24 cellular contexts compared by ENCODE assay signal in the genomic region with DNA sequence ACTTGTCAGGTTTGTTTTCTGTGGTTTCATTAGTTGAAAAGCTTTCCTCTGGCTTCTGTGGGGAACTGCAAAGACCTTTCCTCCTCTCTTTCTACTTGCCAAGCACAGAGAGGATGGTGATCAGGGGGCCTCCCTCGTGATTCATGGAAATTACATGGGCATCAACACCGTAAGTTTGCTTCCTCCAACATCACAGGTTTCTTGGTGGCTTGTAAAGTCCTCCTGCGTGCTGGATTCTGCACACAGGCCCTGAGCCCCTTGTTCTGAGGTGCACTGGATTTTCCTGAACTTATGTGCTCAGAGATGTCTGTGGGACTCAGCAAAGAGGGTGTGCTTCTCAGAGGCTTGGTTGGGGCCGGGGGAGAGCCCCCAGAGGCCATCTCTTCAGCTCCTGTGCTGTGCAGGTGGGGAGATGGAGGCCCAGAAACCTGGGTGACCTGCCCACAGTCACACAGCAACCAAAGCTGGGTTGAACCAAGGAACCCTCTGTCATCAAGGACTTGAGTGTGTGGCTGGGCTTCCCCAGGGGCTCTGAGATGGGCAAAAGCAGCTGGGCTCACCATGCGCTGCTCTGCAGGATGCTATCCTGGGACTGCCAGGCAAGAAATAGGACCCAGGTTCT. TPM values are rescaled to one million over a fixed set of nuclear protein-coding genes. Genes with fewer than 3 reads are reported as not detected.
A peak's percentile ranks its signal among the peaks of the same experiment; 100 is the strongest.
DNase-seq lines count a peak whose midpoint lies in the region; ATAC-seq and TF ChIP-seq lines count a peak whose summit lies in the region.
"Had no signal": no experiment of that assay in that cellular context is flagged by ENCODE, and none has a peak within 500 bp of the region (broad histone marks: within the 10 kb centered on the region; RNA-seq: fewer than 3 reads in every experiment).

No MANE protein-coding gene starts in this region.

- H3K27ac Mint-ChIP-seq in activated naive CD4-positive, alpha-beta T cell treated with anti-CD3 and anti-CD28 coated beads, Interleukin-2, amount 50 U/mL, for 72 hours, result no peak overlapping the region
- H3K27ac Mint-ChIP-seq in activated CD8-positive, alpha-beta T cell treated with anti-CD3 and anti-CD28 coated beads, Interleukin-2, amount 10 ng/mL, durations not matched to agents 7 days and 5 days, result peak overlapping the region; percentile 71
- H3K27ac Mint-ChIP-seq in naive thymus-derived CD4-positive, alpha-beta T cell, result peak overlapping the region in 8 of 9 donors; percentile 15 to 79 (median 57)
- H3K27ac Mint-ChIP-seq: immature natural killer cell had no signal

- H3K9me3 ChIP-seq in naive thymus-derived CD4-positive, alpha-beta T cell (ENCODE audit: control insufficient read depth in 2 of 3, low read length in 3 of 3), result no peaks in the 10 kb centered on the region
- no peaks in the 10 kb centered on the region for H3K9me3 ChIP-seq in stomach smooth muscle (ENCODE audit: control insufficient read depth in 2 of 2, low read length in 2 of 2)
- H3K9me3 ChIP-seq in osteoblast (ENCODE audit: low read depth, low read length), result no peaks in the 10 kb centered on the region
- H3K9me3 ChIP-seq: left lung, SJCRH30 had no signal

- H3K4me1 ChIP-seq in naive thymus-derived CD4-positive, alpha-beta T cell (ENCODE audit: control insufficient read depth in 2 of 2, insufficient read depth in 2 of 2, low read length in 2 of 2), result peaks cover 0 to 13% of the 10 kb centered on the region in 2 donors
- peaks cover 5% of the 10 kb centered on the region for H3K4me1 ChIP-seq in stomach smooth muscle (ENCODE audit: control insufficient read depth, insufficient read depth, low read length)
- no peaks in the 10 kb centered on the region for H3K4me1 ChIP-seq in osteoblast (ENCODE audit: insufficient read depth, low read length)
- H3K4me1 ChIP-seq: SJCRH30 had no signal

- no peak overlapping the region for H3K4me2 ChIP-seq in osteoblast (ENCODE audit: insufficient read depth, low read length)
- H3K4me2 ChIP-seq: hepatocyte had no signal

- H3K27me3 Mint-ChIP-seq in activated CD8-positive, alpha-beta T cell treated with anti-CD3 and anti-CD28 coated beads, Interleukin-2, amount 10 ng/mL, durations not matched to agents 7 days and 5 days (ENCODE audit: low read depth), result no peaks in the 10 kb centered on the region
- no peaks in the 10 kb centered on the region for H3K27me3 Mint-ChIP-seq in naive thymus-derived CD4-positive, alpha-beta T cell

- no peak overlapping the region for H3K4me3 ChIP-seq in naive thymus-derived CD4-positive, alpha-beta T cell (ENCODE audit: low read length)
- H3K4me3 ChIP-seq in stomach smooth muscle (ENCODE audit: low read length in 2 of 2) (no peak overlapping the region), osteoblast (ENCODE audit: insufficient read depth, low read length) (no peak overlapping the region)
- H3K4me3 ChIP-seq: GM23248, hepatocyte, left lung, SJCRH30 had no signal

- no peak overlapping the region for H2AFZ ChIP-seq in osteoblast (ENCODE audit: low read length)
- H2AFZ ChIP-seq: GM23248, hepatocyte had no signal

- H3K27ac ChIP-seq in naive thymus-derived CD4-positive, alpha-beta T cell (ENCODE audit: low read depth, low read length), result no peak overlapping the region
- H3K27ac ChIP-seq in stomach smooth muscle (ENCODE audit: low read length) (peak overlapping the region; percentile 11), osteoblast (ENCODE audit: low read depth, low read length) (no peak overlapping the region)
- H3K27ac ChIP-seq: C4-2B, epithelial cell of prostate, GM23248, hepatocyte, SJCRH30 had no signal

- H3K79me2 ChIP-seq in osteoblast (ENCODE audit: insufficient read depth, low read length), result no peaks in the 10 kb centered on the region
- H3K79me2 ChIP-seq: hepatocyte had no signal

- H3K27me3 ChIP-seq in naive thymus-derived CD4-positive, alpha-beta T cell (ENCODE audit: control insufficient read depth in 2 of 2, insufficient read depth in 2 of 2, low read length in 2 of 2), result no peaks in the 10 kb centered on the region
- H3K27me3 ChIP-seq in stomach smooth muscle (ENCODE audit: control insufficient read depth in 1 of 2, insufficient read depth in 2 of 2, low read length in 2 of 2) (no peaks in the 10 kb centered on the region), osteoblast (ENCODE audit: insufficient read depth, low read length) (peaks cover 2% of the 10 kb centered on the region)
- H3K27me3 ChIP-seq: hepatocyte, left lung, SJCRH30 had no signal

- H4K20me1 ChIP-seq in osteoblast (ENCODE audit: insufficient read depth, low read length), result no peaks in the 10 kb centered on the region

- H3K9me3 Mint-ChIP-seq in activated naive CD4-positive, alpha-beta T cell treated with anti-CD3 and anti-CD28 coated beads, Interleukin-2, amount 50 U/mL, for 72 hours, result no peaks in the 10 kb centered on the region
- no peaks in the 10 kb centered on the region for H3K9me3 Mint-ChIP-seq in activated CD8-positive, alpha-beta T cell treated with anti-CD3 and anti-CD28 coated beads, Interleukin-2, amount 10 ng/mL, durations not matched to agents 7 days and 5 days (ENCODE audit: insufficient read depth)
- H3K9me3 Mint-ChIP-seq in naive thymus-derived CD4-positive, alpha-beta T cell, result no peaks in the 10 kb centered on the region
- H3K9me3 Mint-ChIP-seq: immature natural killer cell; neural crest cell; stimulated activated naive B cell treated with anti-CD40 and anti-IgM and Interleukin-4, amounts not matched to agents 10 μg/mL and 1 μg/mL and 100 μg/mL, for 72 hours had no signal

- H3K36me3 Mint-ChIP-seq in activated naive CD4-positive, alpha-beta T cell treated with anti-CD3 and anti-CD28 coated beads, Interleukin-2, amount 50 U/mL, for 72 hours, result no peaks in the 10 kb centered on the region
- H3K36me3 Mint-ChIP-seq in activated CD8-positive, alpha-beta T cell treated with anti-CD3 and anti-CD28 coated beads, Interleukin-2, amount 10 ng/mL, durations not matched to agents 7 days and 5 days (ENCODE audit: low read depth), result no peaks in the 10 kb centered on the region
- no peaks in the 10 kb centered on the region for H3K36me3 Mint-ChIP-seq in naive thymus-derived CD4-positive, alpha-beta T cell
- H3K36me3 Mint-ChIP-seq: immature natural killer cell; stimulated activated naive B cell treated with anti-CD40 and anti-IgM and Interleukin-4, amounts not matched to agents 10 μg/mL and 1 μg/mL and 100 μg/mL, for 72 hours had no signal

- DNase-seq in activated naive CD4-positive, alpha-beta T cell treated with anti-CD3 and anti-CD28 coated beads, Interleukin-2, amount 50 U/mL, for 72 hours (ENCODE audit: low spot score in 2 of 2), result peak in 1 of 2 donors; percentile 50
- DNase-seq in activated naive CD4-positive, alpha-beta T cell (lab: John Stamatoyannopoulos, UW), result no peak
- no peak for DNase-seq in activated CD8-positive, alpha-beta T cell treated with anti-CD3 and anti-CD28 coated beads, Interleukin-2, amount 10 ng/mL, durations not matched to agents 7 days and 5 days
- DNase-seq in naive thymus-derived CD4-positive, alpha-beta T cell, result no peak
- no peak for DNase-seq in osteoblast (ENCODE audit: insufficient read length, low spot score, missing footprints)
- DNase-seq: activated CD4-positive, alpha-beta T cell treated with anti-CD3 and anti-CD28 coated beads for 1 hour; activated gamma-delta T cell treated with Interleukin-2 at 50 U/mL for 16 hours; aorta; central memory CD4-positive, alpha-beta T cell; GM23248; immature natural killer cell; left lung; NCI-H524; small intestine; stimulated activated naive B cell treated with anti-CD40 and anti-IgM and Interleukin-4, amounts not matched to agents 10 μg/mL and 1 μg/mL and 100 μg/mL, for 72 hours had no signal

- H3K4me1 Mint-ChIP-seq in activated CD8-positive, alpha-beta T cell treated with anti-CD3 and anti-CD28 coated beads, Interleukin-2, amount 10 ng/mL, durations not matched to agents 7 days and 5 days (ENCODE audit: low read depth), result peaks cover 30% of the 10 kb centered on the region
- H3K4me1 Mint-ChIP-seq in naive thymus-derived CD4-positive, alpha-beta T cell, result peaks cover 7 to 18% (median 11%) of the 10 kb centered on the region in 7 donors

- H3K36me3 ChIP-seq in naive thymus-derived CD4-positive, alpha-beta T cell (ENCODE audit: control insufficient read depth in 2 of 3, insufficient read depth in 3 of 3, low read length in 3 of 3), result no peaks in the 10 kb centered on the region
- H3K36me3 ChIP-seq in stomach smooth muscle (ENCODE audit: control insufficient read depth in 2 of 2, insufficient read depth in 2 of 2, low read length in 2 of 2) (peaks cover 17 to 27% of the 10 kb centered on the region in 2 donors), osteoblast (ENCODE audit: insufficient read depth, low read length) (no peaks in the 10 kb centered on the region)
- H3K36me3 ChIP-seq: left lung, SJCRH30 had no signal

- TF ChIP-seq CTCF in osteoblast (IDR thresholded peaks at IDR 0.05; ENCODE audit: extremely low read depth, low read depth, low read length), result no peak

- CTCF ChIA-PET in activated CD8-positive, alpha-beta T cell treated with anti-CD3 and anti-CD28 coated beads, Interleukin-2, amount 10 ng/mL, durations not matched to agents 7 days and 5 days (lab: Charles Lee), result interaction anchor here (0.7 to 1.5 kb wide), 4 partner anchors 12 to 158 kb away, joined by 3 to 4 read pairs (median 4); no protein-coding TSS in a partner anchor
- CTCF ChIA-PET in naive thymus-derived CD4-positive, alpha-beta T cell (lab: Charles Lee), result no interaction called here

- POLR2A ChIA-PET in activated CD8-positive, alpha-beta T cell treated with anti-CD3 and anti-CD28 coated beads, Interleukin-2, amount 10 ng/mL, durations not matched to agents 7 days and 5 days (lab: Charles Lee), result interaction anchor here (0.6 kb wide), 1 partner anchor 16 kb away, joined by 3 read pairs; no protein-coding TSS in a partner anchor
- POLR2A ChIA-PET in naive thymus-derived CD4-positive, alpha-beta T cell (lab: Charles Lee), result interaction anchor here (2.3 kb wide), 1 partner anchor 18 kb away, joined by 5 read pairs; no protein-coding TSS in a partner anchor

- no peak overlapping the region for H3K4me3 Mint-ChIP-seq in activated CD8-positive, alpha-beta T cell treated with anti-CD3 and anti-CD28 coated beads, Interleukin-2, amount 10 ng/mL, durations not matched to agents 7 days and 5 days
- no peak overlapping the region for H3K4me3 Mint-ChIP-seq in naive thymus-derived CD4-positive, alpha-beta T cell
- H3K4me3 Mint-ChIP-seq: neural crest cell; stimulated activated naive B cell treated with anti-CD40 and anti-IgM and Interleukin-4, amounts not matched to agents 10 μg/mL and 1 μg/mL and 100 μg/mL, for 72 hours had no signal

- intact Hi-C loops in naive thymus-derived CD4-positive, alpha-beta T cell (cut with micrococcal nuclease), result no loop called here

- no peak overlapping the region for H3K9ac ChIP-seq in stomach smooth muscle (ENCODE audit: low read length in 2 of 2)
- H3K9ac ChIP-seq: GM23248 had no signal

- peak; percentile 47 to 83 for ATAC-seq in activated naive CD4-positive, alpha-beta T cell treated with anti-CD3 and anti-CD28 coated beads, Interleukin-2, amount 50 U/mL, for 72 hours
- peak; percentile 40 for ATAC-seq in activated CD8-positive, alpha-beta T cell treated with anti-CD3 and anti-CD28 coated beads, Interleukin-2, amount 10 ng/mL, durations not matched to agents 7 days and 5 days
- ATAC-seq in naive thymus-derived CD4-positive, alpha-beta T cell, result no peak
- ATAC-seq in HG02884 (IDR thresholded peaks at IDR 0.05; ENCODE audit: unreplicated experiment) (no peak), GM21360 (IDR thresholded peaks at IDR 0.05; ENCODE audit: unreplicated experiment) (no peak)
- ATAC-seq: left lung, Panc1 had no signal

RNA-seq across cellular contexts. Expression of a gene that starts 36.5 kb away (rescaled TPM):
- total RNA-seq in activated naive CD4-positive, alpha-beta T cell treated with anti-CD3 and anti-CD28 coated beads, Interleukin-2, amount 50 U/mL, for 72 hours, result 10 to 100 TPM; 25.7 to 56.1 TPM
- total RNA-seq in activated CD8-positive, alpha-beta T cell treated with anti-CD3 and anti-CD28 coated beads, Interleukin-2, amount 10 ng/mL, durations not matched to agents 7 days and 5 days, result 10 to 100 TPM; 68.9 to 77.2 TPM
- 10 to 100 TPM in 3 of 5 experiments, 1 to 10 TPM in 2; 5.8 to 43.4 (median 12.6) TPM for total RNA-seq in naive thymus-derived CD4-positive, alpha-beta T cell
- polyA plus RNA-seq in naive thymus-derived CD4-positive, alpha-beta T cell, result 10 to 100 TPM in 1 of 2 donors, 1 to 10 TPM in 1; 4.9 to 11.6 TPM
- 77.4 and 99.3 TPM in 2 replicates for total RNA-seq in osteoblast

Comparison
In these comparisons a context has a peak if more than half of its experiments do, and no peak if none do; other contexts are left out.
1. ATAC-seq: peak in activated naive CD4-positive, alpha-beta T cell treated with anti-CD3 and anti-CD28 coated beads, Interleukin-2, amount 50 U/mL, for 72 hours (2 of 2) and activated CD8-positive, alpha-beta T cell treated with anti-CD3 and anti-CD28 coated beads, Interleukin-2, amount 10 ng/mL, durations not matched to agents 7 days and 5 days (single experiment); none in naive thymus-derived CD4-positive, alpha-beta T cell (single experiment), HG02884 (single experiment) and GM21360 (single experiment).
2. H3K27ac Mint-ChIP-seq: peak in activated CD8-positive, alpha-beta T cell treated with anti-CD3 and anti-CD28 coated beads, Interleukin-2, amount 10 ng/mL, durations not matched to agents 7 days and 5 days (single experiment) and naive thymus-derived CD4-positive, alpha-beta T cell (8 of 9); none in activated naive CD4-positive, alpha-beta T cell treated with anti-CD3 and anti-CD28 coated beads, Interleukin-2, amount 50 U/mL, for 72 hours (0 of 2).